In the genomic region with DNA sequence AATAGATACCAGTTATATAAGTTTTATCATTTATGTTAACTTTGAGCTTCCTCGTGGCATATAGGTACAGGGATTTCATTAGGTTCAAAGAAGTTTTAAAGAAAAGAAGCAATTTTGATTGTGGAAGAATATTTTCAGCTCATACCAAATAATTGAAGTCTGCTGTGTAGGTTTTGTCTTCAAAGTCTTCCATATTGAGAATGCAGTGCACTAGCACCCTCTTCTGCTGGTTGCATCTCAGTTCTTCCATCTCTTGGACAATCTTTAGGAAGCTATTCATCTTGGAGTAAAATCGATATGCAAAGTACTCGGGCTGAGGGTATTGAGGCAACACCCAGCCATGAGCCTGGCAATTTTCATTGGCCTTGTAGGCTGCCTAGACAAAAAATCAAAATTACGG, we compare ENCODE assay signal across 7 cellular contexts.
DNase-seq lines count a peak whose midpoint lies in the region; ATAC-seq, FAIRE-seq and TF ChIP-seq lines count a peak whose summit lies in the region.
"Not testable (repeated sequence)": the region's sequence is repeated elsewhere in the genome, so short reads cannot be mapped to it uniquely, and the experiment has no call there.

No MANE protein-coding gene starts in this region.

- H2AFZ ChIP-seq in MM.1S (ENCODE audit: low read length); SK-N-SH (ENCODE audit: low read depth); endothelial cell of umbilical vein (ENCODE audit: low read depth, low read length): not testable (repeated sequence)

- POLR2A ChIA-PET in SK-N-SH (lab: Yijun Ruan, JAX); endothelial cell of umbilical vein (lab: Charles Lee): not testable (repeated sequence)

- TF ChIP-seq RAD21 in SK-N-SH (IDR thresholded peaks at IDR 0.05; ENCODE audit: low read length), result peak; percentile 5; the same call in 1 of the 2 replicates

- not testable (repeated sequence) for H4K20me1 ChIP-seq in MM.1S (ENCODE audit: insufficient read depth, low read length); SK-N-SH (ENCODE audit: insufficient read depth); endothelial cell of umbilical vein (replicated peaks; ENCODE audit: control insufficient read depth, extremely low read depth, insufficient read depth, low read length)

- 40% methylated on average over 4 of the region's 4 CpGs for WGBS in SK-N-SH (ENCODE audit: low lambda C conversion rate)

- not testable (repeated sequence) for H3K27me3 ChIP-seq in MM.1S (replicated peaks; ENCODE audit: insufficient read depth, low read length); SK-N-SH (ENCODE audit: insufficient read depth); endothelial cell of umbilical vein (ENCODE audit: control insufficient read depth in 2 of 2, insufficient read depth in 2 of 2, low read length in 2 of 2)

- dilution Hi-C loops in endothelial cell of umbilical vein (cut with MboI; ENCODE audit: extremely low pct_ligation_motif_present, low sequenced_read_pairs), result not testable (repeated sequence)

- in situ Hi-C loops in astrocyte of the spinal cord (cut with HindIII; ENCODE audit: low sequenced_read_pairs), result not testable (repeated sequence)

- H3K79me2 ChIP-seq in MM.1S (ENCODE audit: low read length); SK-N-SH (ENCODE audit: insufficient read depth); endothelial cell of umbilical vein (ENCODE audit: control insufficient read depth, insufficient read depth, low read length): not testable (repeated sequence)

- intact Hi-C loops in endothelial cell of umbilical vein (cut with micrococcal nuclease), result loop anchor here (5.0 kb wide), 1 partner anchor 325 kb away; no protein-coding TSS in a partner anchor

- not testable (repeated sequence) for H3K4me2 ChIP-seq in MM.1S (ENCODE audit: low read depth, low read length); SK-N-SH; endothelial cell of umbilical vein (ENCODE audit: insufficient read depth, low read length)

- not testable (repeated sequence) for H3K27ac ChIP-seq in C4-2B; MM.1S (ENCODE audit: low read length); SK-N-SH (ENCODE audit: low read depth in 2 of 2, low read length in 1 of 2); endothelial cell of umbilical vein (ENCODE audit: insufficient read depth, low read depth, low read length)

- peak; percentile 25 for TF ChIP-seq CTCF in C4-2B (conservative IDR thresholded peaks at IDR 0.05)
- peak; percentile 16 for TF ChIP-seq CTCF in MM.1S (IDR thresholded peaks at IDR 0.05; ENCODE audit: low read length)
- peak; percentile 33; the same call in 1 of the 2 replicates for TF ChIP-seq CTCF in SK-N-SH (IDR thresholded peaks at IDR 0.05)
- peak; percentile 20 for TF ChIP-seq CTCF in astrocyte of the spinal cord (IDR thresholded peaks at IDR 0.05; ENCODE audit: low read depth, low read length)
- not testable (repeated sequence) for TF ChIP-seq CTCF in endothelial cell of umbilical vein (IDR thresholded peaks at IDR 0.05; ENCODE audit: extremely low read depth in 1 of 2, insufficient read depth in 1 of 2, low read depth in 1 of 2, low read length in 2 of 2)

- H3K4me1 ChIP-seq in MM.1S (ENCODE audit: low read length), result peaks cover 17% of the 10 kb centered on the region
- H3K4me1 ChIP-seq in SK-N-SH (ENCODE audit: control insufficient read depth in 1 of 2, insufficient read depth in 2 of 2, low read depth in 1 of 2, low read length in 1 of 2); endothelial cell of umbilical vein (ENCODE audit: control insufficient read depth, extremely low read depth, insufficient read depth, low read length): not testable (repeated sequence)

- TF ChIP-seq EP300 in SK-N-SH (IDR thresholded peaks at IDR 0.05; ENCODE audit: borderline replicate concordance in 1 of 2, low read depth in 1 of 2, low read length in 1 of 2), result not testable (repeated sequence)

- H3K4me3 ChIP-seq in MM.1S (ENCODE audit: low read length); SK-N-SH (ENCODE audit: low read depth in 2 of 2, low read length in 1 of 2); astrocyte of the spinal cord (ENCODE audit: low read depth, low read length); endothelial cell of umbilical vein (replicated peaks in 1 of 3; ENCODE audit: insufficient read depth in 1 of 3, low read depth in 1 of 3, low read length in 3 of 3): not testable (repeated sequence)

- peak; percentile 83 for FAIRE-seq in H54 (lab: Jason Lieb, UNC)
- FAIRE-seq in endothelial cell of umbilical vein (lab: Jason Lieb, UNC), result peak; percentile 81

- H3K36me3 ChIP-seq in MM.1S (replicated peaks; ENCODE audit: insufficient read depth, low read length); SK-N-SH (replicated peaks in 1 of 2; ENCODE audit: control insufficient read depth in 1 of 2, insufficient read depth in 2 of 2, low read length in 1 of 2); endothelial cell of umbilical vein (ENCODE audit: control insufficient read depth in 2 of 2, extremely low read depth in 1 of 2, insufficient read depth in 2 of 2, low read length in 2 of 2): not testable (repeated sequence)

- CTCF ChIA-PET in SK-N-SH (lab: Yijun Ruan, JAX), result interaction anchor here (1.1 kb wide), 1 partner anchor 61 kb away, joined by 3 read pairs; no protein-coding TSS in a partner anchor
- CTCF ChIA-PET in endothelial cell of umbilical vein (lab: Charles Lee), result interaction anchor here (0.7 kb wide), 1 partner anchor 327 kb away, joined by 5 read pairs; no protein-coding TSS in a partner anchor

- peak; percentile 45 for ATAC-seq in left lobe of liver

- BruUV-seq in endothelial cell of umbilical vein (replicated peaks; lab: Mats Ljungman, UMichigan), result not testable (repeated sequence)

- H3K9me2 ChIP-seq in MM.1S (replicated peaks; ENCODE audit: insufficient read depth, low read length); SK-N-SH: not testable (repeated sequence)

- TF ChIP-seq POLR2A in H54 (IDR thresholded peaks at IDR 0.05; ENCODE audit: low read depth, low read length); endothelial cell of umbilical vein (IDR thresholded peaks at IDR 0.05; ENCODE audit: low read depth, low read length): not testable (repeated sequence)

- DNase-seq in H54 (ENCODE audit: insufficient read length, low spot score); MM.1S; SK-N-SH; astrocyte of the spinal cord (ENCODE audit: low read depth, low spot score); endothelial cell of umbilical vein (ENCODE audit: low read depth, low spot score); left lobe of liver (ENCODE audit: low spot score): not testable (repeated sequence)

- not testable (repeated sequence) for H3K9me1 ChIP-seq in endothelial cell of umbilical vein (replicated peaks; ENCODE audit: control insufficient read depth, extremely low read depth, insufficient read depth, low read length)

- H3K9ac ChIP-seq in MM.1S (ENCODE audit: low read length); SK-N-SH; endothelial cell of umbilical vein (replicated peaks; ENCODE audit: extremely low read depth, insufficient read depth, low read length): not testable (repeated sequence)

- H3K9me3 ChIP-seq in MM.1S (replicated peaks; ENCODE audit: insufficient read depth, low read length); SK-N-SH; endothelial cell of umbilical vein (replicated peaks; ENCODE audit: control insufficient read depth, insufficient read depth, low read length): not testable (repeated sequence)

- peaks cover 13% of the 10 kb centered on the region for H3F3A ChIP-seq in MM.1S (ENCODE audit: insufficient read depth, low read length)
- H3F3A ChIP-seq in SK-N-SH (replicated peaks; ENCODE audit: insufficient read depth), result not testable (repeated sequence)
